Comparison of ENCODE assay signal across 8 cellular contexts in genomic region chr1:210143465-210144062, GRCh38.
A peak's percentile ranks its signal among the peaks of the same experiment; 100 is the strongest.
DNase-seq lines count a peak whose midpoint lies in the region; ATAC-seq and TF ChIP-seq lines count a peak whose summit lies in the region.

No MANE protein-coding gene starts in this region.

- peak; percentile 25 for DNase-seq in activated gamma-delta T cell treated with Interleukin-2 at 50 U/mL for 16 hours
- no peak for DNase-seq in activated gamma-delta T cell (lab: John Stamatoyannopoulos, UW)
- peak; percentile 66 for DNase-seq in NCI-H1694 (lab: John Stamatoyannopoulos, UW)
- peak; percentile 8 to 26 (median 21) for DNase-seq in effector memory CD8-positive, alpha-beta T cell
- DNase-seq in mesenchymal stem cell, result peak; percentile 71
- DNase-seq in stimulated activated naive CD4-positive, alpha-beta T cell treated with Interleukin-2 at 50 U/mL for 16 hours (lab: John Stamatoyannopoulos, UW), result peak; percentile 11

- H3K4me3 Mint-ChIP-seq in effector memory CD8-positive, alpha-beta T cell, result no peak overlapping the region

- H3K23ac ChIP-seq in mesenchymal stem cell (ENCODE audit: low read length in 2 of 2), result no peak overlapping the region

- H3K9me3 ChIP-seq in mesenchymal stem cell (ENCODE audit: control insufficient read depth, low read length), result peaks cover 5% of the 10 kb centered on the region

- H2BK120ac ChIP-seq in mesenchymal stem cell (ENCODE audit: low read depth, low read length), result no peak overlapping the region

- H3K14ac ChIP-seq in mesenchymal stem cell (ENCODE audit: low read length in 2 of 2), result no peak overlapping the region

- no peaks in the 10 kb centered on the region for H3K36me3 ChIP-seq in mesenchymal stem cell (ENCODE audit: control insufficient read depth in 1 of 2, insufficient read depth in 2 of 2, low read depth in 1 of 2, low read length in 2 of 2)

- H2BK5ac ChIP-seq in mesenchymal stem cell (ENCODE audit: low read depth, low read length, poor library complexity, severe bottlenecking), result no peak overlapping the region

- H4K91ac ChIP-seq in mesenchymal stem cell (ENCODE audit: low read length), result no peak overlapping the region

- no peaks in the 10 kb centered on the region for H3K9me3 Mint-ChIP-seq in effector memory CD8-positive, alpha-beta T cell

- no peak overlapping the region for H3K4me3 ChIP-seq in WI38 (ENCODE audit: low read depth, low read length)
- H3K4me3 ChIP-seq in mesenchymal stem cell (ENCODE audit: insufficient read depth in 1 of 2, low read depth in 1 of 2, low read length in 2 of 2), result no peak overlapping the region

- H2BK15ac ChIP-seq in mesenchymal stem cell (ENCODE audit: low read depth, poor library complexity, severe bottlenecking), result no peak overlapping the region

- H3K4me1 Mint-ChIP-seq in effector memory CD8-positive, alpha-beta T cell (ENCODE audit: low read depth in 2 of 2), result no peaks in the 10 kb centered on the region

- ATAC-seq in effector memory CD8-positive, alpha-beta T cell (replicated peaks), result no peak
- ATAC-seq in GM19035 (IDR thresholded peaks at IDR 0.05; ENCODE audit: unreplicated experiment), result no peak

- no peak overlapping the region for H2AFZ ChIP-seq in mesenchymal stem cell (ENCODE audit: low read depth, low read length)

- no peak overlapping the region for H3K27ac ChIP-seq in mesenchymal stem cell (ENCODE audit: low read length, poor library complexity, severe bottlenecking)

- H3K4me2 ChIP-seq in mesenchymal stem cell (ENCODE audit: low read length, poor library complexity, severe bottlenecking), result no peak overlapping the region

- H3K18ac ChIP-seq in mesenchymal stem cell (ENCODE audit: low read depth in 1 of 2, low read length in 2 of 2), result no peak overlapping the region

- no peak overlapping the region for H3K4ac ChIP-seq in mesenchymal stem cell (ENCODE audit: low read depth in 1 of 2, low read length in 2 of 2)

- WGBS in mesenchymal stem cell, result 30% methylated on average over 2 of the region's 4 CpGs

- H3K27me3 Mint-ChIP-seq in effector memory CD8-positive, alpha-beta T cell, result peaks cover 29 to 34% of the 10 kb centered on the region in 2 donors

- H2AK5ac ChIP-seq in mesenchymal stem cell (ENCODE audit: low read length, severe bottlenecking), result no peak overlapping the region

- H3K4me1 ChIP-seq in mesenchymal stem cell (ENCODE audit: control insufficient read depth, insufficient read depth, low read depth, low read length), result no peaks in the 10 kb centered on the region

- no peak overlapping the region for H3K9ac ChIP-seq in mesenchymal stem cell (ENCODE audit: low read length)

- H3K27me3 ChIP-seq in mesenchymal stem cell (ENCODE audit: control insufficient read depth in 1 of 2, insufficient read depth in 1 of 2, low read length in 2 of 2), result peaks cover 0 to 12% of the 10 kb centered on the region in 2 experiments

- no peak overlapping the region for H2BK12ac ChIP-seq in mesenchymal stem cell (ENCODE audit: low read length in 2 of 2)

- TF ChIP-seq CTCF in WI38 (IDR thresholded peaks at IDR 0.05; ENCODE audit: low read depth, low read length), result peak; percentile 42

- H3K36me3 Mint-ChIP-seq in effector memory CD8-positive, alpha-beta T cell (ENCODE audit: insufficient read depth), result no peaks in the 10 kb centered on the region

- no peak overlapping the region for H4K8ac ChIP-seq in mesenchymal stem cell (ENCODE audit: low read length)

- H3K79me1 ChIP-seq in mesenchymal stem cell (replicated peaks; ENCODE audit: low read length, poor library complexity, severe bottlenecking), result no peaks in the 10 kb centered on the region

- H3K27ac Mint-ChIP-seq in effector memory CD8-positive, alpha-beta T cell, result no peak overlapping the region
